Comparison of ENCODE assay signal across 11 cellular contexts in genomic region chr6:26295691-26296555, GRCh38.
DNase-seq lines count a peak whose midpoint lies in the region; ATAC-seq and TF ChIP-seq lines count a peak whose summit lies in the region.
"Had no signal": no experiment of that assay in that cellular context is flagged by ENCODE, and none has a peak within 500 bp of the region (broad histone marks: within the 10 kb centered on the region; RNA-seq: fewer than 3 reads in every experiment).

No MANE protein-coding gene starts in this region.

- no peaks in the 10 kb centered on the region for H3K36me3 Mint-ChIP-seq in CD8-positive, alpha-beta memory T cell
- peaks cover 2% of the 10 kb centered on the region for H3K36me3 Mint-ChIP-seq in activated T-helper 1 cell treated with anti-CD3 and anti-CD28 coated beads, Interleukin-12 subunit alpha, Interleukin-12 subunit beta, Interleukin-2, Interleukin-4 antibody, amounts not matched to agents 30 ng/mL and 10 ng/mL and 1 ng/mL, durations not matched to agents 14 hours and 24 hours and 36 hours (ENCODE audit: low read depth)
- no peaks in the 10 kb centered on the region for H3K36me3 Mint-ChIP-seq in memory B cell

- peak overlapping the region; percentile 78 for H3K27ac ChIP-seq in CD8-positive, alpha-beta memory T cell (ENCODE audit: low read depth, low read length)
- no peak overlapping the region for H3K27ac ChIP-seq in vagina
- H3K27ac ChIP-seq: thyroid gland had no signal

- H3K36me3 ChIP-seq in CD8-positive, alpha-beta memory T cell (ENCODE audit: insufficient read depth, low read length) = no peaks in the 10 kb centered on the region
- H3K36me3 ChIP-seq in vagina = no peaks in the 10 kb centered on the region
- H3K36me3 ChIP-seq: adrenal gland, thyroid gland had no signal

- peak overlapping the region; percentile 19 for H3K4me3 ChIP-seq in CD8-positive, alpha-beta memory T cell (ENCODE audit: low read length)
- H3K4me3 ChIP-seq in LNCaP clone FGC (ENCODE audit: low read depth, low read length) (no peak overlapping the region), vagina (no peak overlapping the region)
- H3K4me3 ChIP-seq: adrenal gland, thyroid gland had no signal

- CTCF ChIA-PET in CD8-positive, alpha-beta memory T cell (lab: Charles Lee) = interaction anchor here (1.1 kb wide), 1 partner anchor 46 kb away, joined by 3 read pairs; no protein-coding TSS in a partner anchor

- H3K9me3 ChIP-seq in CD8-positive, alpha-beta memory T cell (ENCODE audit: low read length) = no peaks in the 10 kb centered on the region
- no peaks in the 10 kb centered on the region for H3K9me3 ChIP-seq in vagina
- H3K9me3 ChIP-seq: adrenal gland, thyroid gland had no signal

- H3K27me3 ChIP-seq in CD8-positive, alpha-beta memory T cell (ENCODE audit: insufficient read depth, low read length, poor library complexity, severe bottlenecking) = no peaks in the 10 kb centered on the region
- H3K27me3 ChIP-seq in vagina = no peaks in the 10 kb centered on the region
- H3K27me3 ChIP-seq: adrenal gland, thyroid gland had no signal

- no peaks in the 10 kb centered on the region for H3K4me1 ChIP-seq in CD8-positive, alpha-beta memory T cell (ENCODE audit: insufficient read depth, low read length)
- H3K4me1 ChIP-seq in vagina = no peaks in the 10 kb centered on the region

- no peaks in the 10 kb centered on the region for H3K27me3 Mint-ChIP-seq in CD8-positive, alpha-beta memory T cell
- H3K27me3 Mint-ChIP-seq in activated T-helper 1 cell treated with anti-CD3 and anti-CD28 coated beads, Interleukin-12 subunit alpha, Interleukin-12 subunit beta, Interleukin-2, Interleukin-4 antibody, amounts not matched to agents 30 ng/mL and 10 ng/mL and 1 ng/mL, durations not matched to agents 14 hours and 24 hours and 36 hours (ENCODE audit: insufficient read depth) = no peaks in the 10 kb centered on the region
- H3K27me3 Mint-ChIP-seq in memory B cell = peaks cover 5% of the 10 kb centered on the region

- H3K4me3 Mint-ChIP-seq in CD8-positive, alpha-beta memory T cell = peak overlapping the region in 4 of 7 donors; percentile 27 to 52 (median 43)
- peak overlapping the region; percentile 54 for H3K4me3 Mint-ChIP-seq in activated T-helper 1 cell treated with anti-CD3 and anti-CD28 coated beads, Interleukin-12 subunit alpha, Interleukin-12 subunit beta, Interleukin-2, Interleukin-4 antibody, amounts not matched to agents 30 ng/mL and 10 ng/mL and 1 ng/mL, durations not matched to agents 14 hours and 24 hours and 36 hours
- peak overlapping the region; percentile 28 for H3K4me3 Mint-ChIP-seq in memory B cell

- DNase-seq in CD8-positive, alpha-beta memory T cell = no peak
- peak; percentile 69 for DNase-seq in LNCaP clone FGC (ENCODE audit: low read depth)
- no peak for DNase-seq in activated T-helper 1 cell treated with anti-CD3 and anti-CD28 coated beads, Interleukin-12 subunit alpha, Interleukin-12 subunit beta, Interleukin-2, Interleukin-4 antibody, amounts not matched to agents 30 ng/mL and 10 ng/mL and 1 ng/mL, durations not matched to agents 14 hours and 24 hours and 36 hours (ENCODE audit: low spot score)
- no peak for DNase-seq in memory B cell (ENCODE audit: low spot score in 2 of 2)
- no peak for DNase-seq in vagina (ENCODE audit: extremely low spot score in 2 of 2)
- DNase-seq in NCI-H1092 (lab: John Stamatoyannopoulos, UW) = no peak
- no peak for DNase-seq in NCI-H1930 (lab: John Stamatoyannopoulos, UW)
- DNase-seq: naive B cell, thyroid gland had no signal

- H3K4me1 Mint-ChIP-seq in CD8-positive, alpha-beta memory T cell = peaks cover 1 to 7% (median 4%) of the 10 kb centered on the region in 3 donors
- H3K4me1 Mint-ChIP-seq in activated T-helper 1 cell treated with anti-CD3 and anti-CD28 coated beads, Interleukin-12 subunit alpha, Interleukin-12 subunit beta, Interleukin-2, Interleukin-4 antibody, amounts not matched to agents 30 ng/mL and 10 ng/mL and 1 ng/mL, durations not matched to agents 14 hours and 24 hours and 36 hours (ENCODE audit: low read depth) = peaks cover 22% of the 10 kb centered on the region
- H3K4me1 Mint-ChIP-seq in memory B cell = peaks cover 3% of the 10 kb centered on the region

- H3K27ac Mint-ChIP-seq in CD8-positive, alpha-beta memory T cell = peak overlapping the region in 1 of 8 donors; percentile 23
- H3K27ac Mint-ChIP-seq in activated T-helper 1 cell treated with anti-CD3 and anti-CD28 coated beads, Interleukin-12 subunit alpha, Interleukin-12 subunit beta, Interleukin-2, Interleukin-4 antibody, amounts not matched to agents 30 ng/mL and 10 ng/mL and 1 ng/mL, durations not matched to agents 14 hours and 24 hours and 36 hours = peak overlapping the region; percentile 13
- H3K27ac Mint-ChIP-seq in memory B cell = no peak overlapping the region

- TF ChIP-seq CTCF in LNCaP clone FGC (IDR thresholded peaks at IDR 0.05; ENCODE audit: control insufficient read depth, extremely low read depth, insufficient read depth) = no peak
- TF ChIP-seq CTCF in vagina (IDR thresholded peaks at IDR 0.05) = no peak

- no peaks in the 10 kb centered on the region for H3K9me3 Mint-ChIP-seq in CD8-positive, alpha-beta memory T cell
- no peaks in the 10 kb centered on the region for H3K9me3 Mint-ChIP-seq in activated T-helper 1 cell treated with anti-CD3 and anti-CD28 coated beads, Interleukin-12 subunit alpha, Interleukin-12 subunit beta, Interleukin-2, Interleukin-4 antibody, amounts not matched to agents 30 ng/mL and 10 ng/mL and 1 ng/mL, durations not matched to agents 14 hours and 24 hours and 36 hours
- no peaks in the 10 kb centered on the region for H3K9me3 Mint-ChIP-seq in memory B cell
- H3K9me3 Mint-ChIP-seq: naive B cell had no signal

- POLR2A ChIA-PET in CD8-positive, alpha-beta memory T cell (lab: Charles Lee) = no interaction called here

- TF ChIP-seq POLR2A in vagina (IDR thresholded peaks at IDR 0.05) = no peak

- no peak for ATAC-seq in memory B cell (ENCODE audit: low read depth)
- ATAC-seq in GM19035 (IDR thresholded peaks at IDR 0.05; ENCODE audit: unreplicated experiment) = no peak

- intact Hi-C loops in activated T-helper 1 cell treated with anti-CD3 and anti-CD28 coated beads, Interleukin-12 subunit alpha, Interleukin-12 subunit beta, Interleukin-2, Interleukin-4 antibody, amounts not matched to agents 30 ng/mL and 10 ng/mL and 1 ng/mL, durations not matched to agents 14 hours and 24 hours and 36 hours (cut with micrococcal nuclease) = no loop called here
- intact Hi-C loops in vagina (cut with DNase I) = loop anchor here (10.0 kb wide), 1 partner anchor 1641 kb away; no protein-coding TSS in a partner anchor
